In the genomic region with DNA sequence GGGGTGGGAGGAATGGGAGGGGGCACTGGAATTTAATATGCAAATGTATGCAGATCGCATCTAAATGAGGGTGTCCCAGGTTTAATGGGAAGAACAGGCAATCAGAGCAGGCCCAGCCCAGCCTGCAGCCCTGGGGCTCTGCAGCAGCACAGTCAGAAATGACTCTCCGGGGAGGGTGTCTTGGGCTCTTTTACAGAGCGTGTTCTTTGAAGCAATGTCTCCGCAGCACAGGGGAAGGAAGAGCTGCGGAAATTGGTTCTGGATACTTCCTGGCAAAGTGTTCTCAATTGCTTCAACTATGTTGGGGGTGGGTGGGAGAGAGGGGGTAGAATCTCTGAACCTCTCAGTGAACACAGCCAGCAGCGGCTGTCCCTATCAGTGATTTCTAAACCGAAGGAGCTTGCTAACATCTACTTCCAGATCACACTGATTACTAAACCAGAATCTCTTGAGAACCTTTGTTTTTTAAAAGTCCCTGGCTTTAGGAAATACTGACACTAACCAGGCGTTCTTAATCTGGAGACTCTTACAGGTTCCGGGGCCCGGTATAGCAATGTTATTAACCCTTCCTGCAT, we compare ENCODE assay signal across 1 cellular context.
TF ChIP-seq lines count a peak whose summit lies in the region.

No MANE protein-coding gene starts in this region.

TF ChIP-seq in H1, 55 proteins besides CTCF, POLR2A, EP300 and RAD21:
- no peak for TF ChIP-seq GABPA (IDR thresholded peaks at IDR 0.05; ENCODE audit: borderline replicate concordance, insufficient read depth, low read length)
- no peak for TF ChIP-seq SIX5 (IDR thresholded peaks at IDR 0.05; ENCODE audit: low read depth, low read length)
- TF ChIP-seq BACH1 (IDR thresholded peaks at IDR 0.05; ENCODE audit: low read length), result no peak
- no peak for TF ChIP-seq ZNF274 (IDR thresholded peaks at IDR 0.05; ENCODE audit: borderline replicate concordance, extremely low read depth, low read length)
- no peak for TF ChIP-seq SIRT6 (IDR thresholded peaks at IDR 0.05; ENCODE audit: low read length)
TF ChIP-seq in H1: peak in this region for 0.
